ENCODE assay signal across 9 cellular contexts in genomic region chr9:134136117-134136996, GRCh38. TPM values are rescaled to one million over a fixed set of nuclear protein-coding genes. Genes with fewer than 3 reads are reported as not detected.
DNase-seq lines count a peak whose midpoint lies in the region; ATAC-seq and TF ChIP-seq lines count a peak whose summit lies in the region.
"Had no signal": no experiment of that assay in that cellular context is flagged by ENCODE, and none has a peak within 500 bp of the region (broad histone marks: within the 10 kb centered on the region; RNA-seq: fewer than 3 reads in every experiment).

No MANE protein-coding gene starts in this region.

- H3K4me3 ChIP-seq in fibroblast of pulmonary artery (replicated peaks; ENCODE audit: low read depth, low read length), result peak overlapping the region; percentile 92

- intact Hi-C loops in activated CD8-positive, alpha-beta T cell treated with anti-CD3 and anti-CD28 coated beads for 36 hours (cut with micrococcal nuclease), result no loop called here

- CTCF ChIA-PET in activated CD8-positive, alpha-beta T cell treated with anti-CD3 and anti-CD28 coated beads for 36 hours (lab: Charles Lee), result interaction anchor here (0.8 to 3.0 kb wide), 6 partner anchors 27 to 141 kb away, joined by 3 to 12 read pairs (median 4); partner anchors contain the start of gene RNU6ATAC

- H3K36me3 Mint-ChIP-seq in activated CD8-positive, alpha-beta T cell treated with anti-CD3 and anti-CD28 coated beads for 36 hours (ENCODE audit: low read depth), result peaks cover 34% of the 10 kb centered on the region
- peaks cover 14% of the 10 kb centered on the region for H3K36me3 Mint-ChIP-seq in osteocyte (ENCODE audit: unreplicated experiment)

- peak overlapping the region; percentile 88 for H3K4me3 Mint-ChIP-seq in activated CD8-positive, alpha-beta T cell treated with anti-CD3 and anti-CD28 coated beads for 36 hours
- H3K4me3 Mint-ChIP-seq in osteocyte (ENCODE audit: unreplicated experiment), result peak overlapping the region; percentile 92

- ATAC-seq in GM18873 (IDR thresholded peaks at IDR 0.05; ENCODE audit: low FRiP score, unreplicated experiment), result peak; percentile 4
- ATAC-seq in HG03354 (IDR thresholded peaks at IDR 0.05; ENCODE audit: poor library complexity, severe bottlenecking, unreplicated experiment), result peak; percentile 17
- ATAC-seq in activated CD8-positive, alpha-beta T cell treated with anti-CD3 and anti-CD28 coated beads for 36 hours, result peak; percentile 9

- no peaks in the 10 kb centered on the region for H3K9me3 Mint-ChIP-seq in activated CD8-positive, alpha-beta T cell treated with anti-CD3 and anti-CD28 coated beads for 36 hours
- H3K9me3 Mint-ChIP-seq in osteocyte (ENCODE audit: unreplicated experiment), result no peaks in the 10 kb centered on the region

- no peak for TF ChIP-seq CTCF in activated CD8-positive, alpha-beta T cell treated with anti-CD3 and anti-CD28 coated beads for 36 hours (IDR thresholded peaks at IDR 0.05)
- no peak for TF ChIP-seq CTCF in fibroblast of pulmonary artery (IDR thresholded peaks at IDR 0.05; ENCODE audit: low read length, missing control alignments)
- TF ChIP-seq CTCF in osteocyte (IDR thresholded peaks at IDR 0.05), result no peak

- H3K4me1 Mint-ChIP-seq in activated CD8-positive, alpha-beta T cell treated with anti-CD3 and anti-CD28 coated beads for 36 hours (ENCODE audit: low read depth), result peaks cover 28% of the 10 kb centered on the region
- peaks cover 37% of the 10 kb centered on the region for H3K4me1 Mint-ChIP-seq in osteocyte (ENCODE audit: unreplicated experiment)

- H3K27ac Mint-ChIP-seq in activated CD8-positive, alpha-beta T cell treated with anti-CD3 and anti-CD28 coated beads for 36 hours, result peak overlapping the region; percentile 82
- H3K27ac Mint-ChIP-seq in osteocyte (ENCODE audit: unreplicated experiment), result peak overlapping the region; percentile 77

- H3K27me3 Mint-ChIP-seq in activated CD8-positive, alpha-beta T cell treated with anti-CD3 and anti-CD28 coated beads for 36 hours, result no peaks in the 10 kb centered on the region
- H3K27me3 Mint-ChIP-seq in osteocyte (ENCODE audit: unreplicated experiment), result no peaks in the 10 kb centered on the region

- DNase-seq in AG20443 (ENCODE audit: low spot score) (peak; percentile 63), fibroblast of pulmonary artery (ENCODE audit: low read depth) (peak; percentile 27), osteocyte (ENCODE audit: extremely low spot score, unreplicated experiment) (no peak), SKM-1 treated with dmso at 0.1 percent for 144 hours (lab: John Stamatoyannopoulos, UW; ENCODE audit: unreplicated experiment) (no peak), activated gamma-delta T cell (lab: John Stamatoyannopoulos, UW) (no peak)
- peak; percentile 24 for DNase-seq in activated CD8-positive, alpha-beta T cell treated with anti-CD3 and anti-CD28 coated beads for 36 hours

- POLR2A ChIA-PET in activated CD8-positive, alpha-beta T cell treated with anti-CD3 and anti-CD28 coated beads for 36 hours (lab: Charles Lee), result interaction anchor here (0.7 to 3.0 kb wide), 10 partner anchors 8 to 465 kb away, joined by 3 to 32 read pairs (median 4); partner anchors contain the start of genes BRD3OS and RNU6ATAC

RNA-seq across cellular contexts. Expression of gene WDR5, which starts 0.5 kb away (rescaled TPM):
- 10 to 100 TPM; 50.9 to 53.3 TPM for total RNA-seq in activated CD8-positive, alpha-beta T cell treated with anti-CD3 and anti-CD28 coated beads for 36 hours
- 26.8 and 29.3 TPM in 2 replicates for total RNA-seq in osteocyte

RNA-seq across cellular contexts. Expression of gene RNU6ATAC, which starts 28.0 kb away (rescaled TPM):
- total RNA-seq in activated CD8-positive, alpha-beta T cell treated with anti-CD3 and anti-CD28 coated beads for 36 hours, result 10 to 100 TPM; 17.5 to 26.8 TPM
- 38.9 and 49.4 TPM in 2 replicates for total RNA-seq in osteocyte
- total RNA-seq: HT1080 had no signal

Comparison
In these comparisons a context has a peak if more than half of its experiments do, and no peak if none do; other contexts are left out.
1. DNase-seq: peak in AG20443 (single experiment), activated CD8-positive, alpha-beta T cell treated with anti-CD3 and anti-CD28 coated beads for 36 hours (single experiment) and fibroblast of pulmonary artery (single experiment); none in osteocyte (single experiment), SKM-1 treated with dmso at 0.1 percent for 144 hours (single experiment) and activated gamma-delta T cell (single experiment).
2. Peak in every context shown above with its lines, with median percentiles within 50 percentile points of each other: ATAC-seq.